ENCODE assay signal across 11 cellular contexts in the genomic region with DNA sequence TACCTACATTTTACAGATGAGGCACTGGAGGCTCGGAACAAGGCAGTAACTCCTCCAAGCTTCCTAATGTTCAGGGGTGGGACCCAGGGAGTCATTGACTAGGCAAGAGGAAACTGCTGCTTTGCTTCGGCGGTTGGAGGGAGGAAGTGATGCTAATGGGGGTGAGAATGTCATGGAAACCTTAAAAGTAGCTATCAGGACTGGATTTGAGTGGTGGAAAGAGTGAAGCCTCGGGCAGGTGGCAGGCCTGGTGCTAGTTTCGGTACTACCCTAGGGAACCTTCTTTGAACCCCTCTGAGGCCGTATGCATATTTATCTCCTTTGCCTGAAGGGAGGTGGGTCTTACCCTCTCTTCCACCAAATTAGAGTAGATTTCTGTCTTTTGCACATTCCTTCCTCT. TPM values are rescaled to one million over a fixed set of nuclear protein-coding genes. Genes with fewer than 3 reads are reported as not detected.
DNase-seq lines count a peak whose midpoint lies in the region; ATAC-seq and TF ChIP-seq lines count a peak whose summit lies in the region.
"Had no signal": no experiment of that assay in that cellular context is flagged by ENCODE, and none has a peak within 500 bp of the region (broad histone marks: within the 10 kb centered on the region; RNA-seq: fewer than 3 reads in every experiment).

No MANE protein-coding gene starts in this region.

- no TSS peak for BruUV-seq in OCI-LY7 (replicated peaks; lab: Mats Ljungman, UMichigan)

- POLR2A ChIA-PET in OCI-LY7 (lab: Charles Lee), result interaction anchor here (0.5 to 4.6 kb wide), 7 partner anchors 11 to 119 kb away, joined by 3 to 31 read pairs (median 3); partner anchors contain the start of genes ALAD and WDR31

- peaks cover 21% of the 10 kb centered on the region for H3K27me3 ChIP-seq in CD4-positive, CD25-positive, alpha-beta regulatory T cell (ENCODE audit: control insufficient read depth, insufficient read depth, low read length)
- H3K27me3 ChIP-seq in uterus, result peaks cover 3 to 14% of the 10 kb centered on the region in 2 donors

- CTCF ChIA-PET in OCI-LY7 (lab: Charles Lee; ENCODE audit: unreplicated experiment), result interaction anchor here (1.0 to 1.1 kb wide), 2 partner anchors 11 to 26 kb away, joined by 4 read pairs; partner anchors contain the start of genes HDHD3 and WDR31

- H3K9me3 ChIP-seq in CD4-positive, CD25-positive, alpha-beta regulatory T cell (ENCODE audit: control insufficient read depth in 2 of 2, low read length in 2 of 2), result no peaks in the 10 kb centered on the region
- no peaks in the 10 kb centered on the region for H3K9me3 ChIP-seq in OCI-LY7 (ENCODE audit: low read length)
- H3K9me3 ChIP-seq in uterus, result no peaks in the 10 kb centered on the region

- no peaks in the 10 kb centered on the region for H3K79me2 ChIP-seq in OCI-LY7 (ENCODE audit: insufficient read depth, low read depth, low read length)

- H3K4me1 Mint-ChIP-seq in CD4-positive, CD25-positive, alpha-beta regulatory T cell, result peaks cover 0 to 21% (median 5%) of the 10 kb centered on the region in 4 donors
- H3K4me1 Mint-ChIP-seq in central memory CD8-positive, alpha-beta T cell, result peaks cover 18% of the 10 kb centered on the region
- H3K4me1 Mint-ChIP-seq in nephron progenitor cell, result peaks cover 5% of the 10 kb centered on the region

- peak overlapping the region; percentile 63 for H3K4me2 ChIP-seq in OCI-LY7 (ENCODE audit: low read length)

- no peaks in the 10 kb centered on the region for H4K20me1 ChIP-seq in OCI-LY7 (ENCODE audit: insufficient read depth, low read length)

- H3K27ac Mint-ChIP-seq in CD4-positive, CD25-positive, alpha-beta regulatory T cell, result peak overlapping the region in 2 of 3 donors; percentile 4 to 38
- H3K27ac Mint-ChIP-seq in central memory CD8-positive, alpha-beta T cell (ENCODE audit: low read depth), result no peak overlapping the region
- H3K27ac Mint-ChIP-seq in nephron progenitor cell, result no peak overlapping the region

- no peak for TF ChIP-seq CTCF in OCI-LY7 (conservative IDR thresholded peaks at IDR 0.05; ENCODE audit: low read length)
- no peak for TF ChIP-seq CTCF in nephron progenitor cell (IDR thresholded peaks at IDR 0.05)
- no peak for TF ChIP-seq CTCF in uterus (IDR thresholded peaks at IDR 0.05)

- H3K4me3 Mint-ChIP-seq in CD4-positive, CD25-positive, alpha-beta regulatory T cell, result peak overlapping the region in 3 of 4 donors; percentile 47 to 77 (median 76)
- H3K4me3 Mint-ChIP-seq in central memory CD8-positive, alpha-beta T cell, result peak overlapping the region; percentile 82
- no peak overlapping the region for H3K4me3 Mint-ChIP-seq in nephron progenitor cell

- no peak overlapping the region for H3K27ac ChIP-seq in CD4-positive, CD25-positive, alpha-beta regulatory T cell (ENCODE audit: insufficient read depth, low read length, poor library complexity, severe bottlenecking)
- H3K27ac ChIP-seq in OCI-LY7 (ENCODE audit: low read depth, low read length, poor library complexity, severe bottlenecking), result no peak overlapping the region
- no peak overlapping the region for H3K27ac ChIP-seq in uterus

- no peak for ATAC-seq in CD4-positive, CD25-positive, alpha-beta regulatory T cell (ENCODE audit: low read depth in 2 of 2)
- ATAC-seq in GM21390 (IDR thresholded peaks at IDR 0.05; ENCODE audit: unreplicated experiment) (peak; percentile 43), GM18498 (IDR thresholded peaks at IDR 0.05; ENCODE audit: unreplicated experiment) (no peak)
- peak; percentile 57 for ATAC-seq in central memory CD8-positive, alpha-beta T cell (replicated peaks; ENCODE audit: extremely low read depth, poor library complexity, severe bottlenecking)

- no peaks in the 10 kb centered on the region for H3K36me3 ChIP-seq in CD4-positive, CD25-positive, alpha-beta regulatory T cell (ENCODE audit: control insufficient read depth, insufficient read depth, low read length)
- H3K36me3 ChIP-seq in OCI-LY7 (ENCODE audit: insufficient read depth, low read length) (no peaks in the 10 kb centered on the region), uterus (no peaks in the 10 kb centered on the region)

- no peaks in the 10 kb centered on the region for H3K9me2 ChIP-seq in OCI-LY7 (ENCODE audit: insufficient read depth, low read length)

- peaks cover 0 to 8% (median 0%) of the 10 kb centered on the region in 7 donors for H3K9me3 Mint-ChIP-seq in CD4-positive, CD25-positive, alpha-beta regulatory T cell
- no peaks in the 10 kb centered on the region for H3K9me3 Mint-ChIP-seq in central memory CD8-positive, alpha-beta T cell
- peaks cover 7% of the 10 kb centered on the region for H3K9me3 Mint-ChIP-seq in nephron progenitor cell

- peak in 1 of 3 donors; percentile 63 for DNase-seq in CD4-positive, CD25-positive, alpha-beta regulatory T cell
- DNase-seq in OCI-LY7 (ENCODE audit: low spot score) (peak; percentile 53), nephron progenitor cell (no peak), AG20443 (ENCODE audit: low spot score) (no peak), uterus (no peak)
- DNase-seq in central memory CD8-positive, alpha-beta T cell (ENCODE audit: low spot score in 2 of 2), result no peak
- DNase-seq: DMS53 had no signal

- H3K4me3 ChIP-seq in CD4-positive, CD25-positive, alpha-beta regulatory T cell (ENCODE audit: low read depth, low read length), result no peak overlapping the region
- H3K4me3 ChIP-seq in OCI-LY7 (ENCODE audit: low read depth, low read length, poor library complexity, severe bottlenecking) (no peak overlapping the region), uterus (no peak overlapping the region)

- H2AFZ ChIP-seq in OCI-LY7 (ENCODE audit: low read length), result peak overlapping the region; percentile 14; the same call in 1 of the 2 replicates

- peaks cover 38% of the 10 kb centered on the region for H3K27me3 Mint-ChIP-seq in CD4-positive, CD25-positive, alpha-beta regulatory T cell
- H3K27me3 Mint-ChIP-seq in central memory CD8-positive, alpha-beta T cell, result peaks cover 42% of the 10 kb centered on the region
- peaks cover 95% of the 10 kb centered on the region for H3K27me3 Mint-ChIP-seq in nephron progenitor cell (ENCODE audit: low read depth, poor library complexity)

- H3K4me1 ChIP-seq in CD4-positive, CD25-positive, alpha-beta regulatory T cell (ENCODE audit: control insufficient read depth, insufficient read depth, low read length, poor library complexity, severe bottlenecking), result peaks cover 16% of the 10 kb centered on the region
- H3K4me1 ChIP-seq in OCI-LY7 (ENCODE audit: insufficient read depth, low read length, poor library complexity, severe bottlenecking), result peaks cover 19% of the 10 kb centered on the region
- H3K4me1 ChIP-seq in uterus, result peaks cover 0 to 10% of the 10 kb centered on the region in 2 donors

- H3K36me3 Mint-ChIP-seq in CD4-positive, CD25-positive, alpha-beta regulatory T cell, result no peaks in the 10 kb centered on the region
- peaks cover 5% of the 10 kb centered on the region for H3K36me3 Mint-ChIP-seq in central memory CD8-positive, alpha-beta T cell (ENCODE audit: insufficient read depth)
- H3K36me3 Mint-ChIP-seq in nephron progenitor cell (ENCODE audit: low read depth), result no peaks in the 10 kb centered on the region

- intact Hi-C loops in OCI-LY7 (cut with micrococcal nuclease; ENCODE audit: unreplicated experiment), result no loop called here
- intact Hi-C loops in uterus (cut with DNase I; ENCODE audit: low total_unique reads), result no loop called here

- no peak for TF ChIP-seq POLR2A in uterus (IDR thresholded peaks at IDR 0.05)

RNA-seq across cellular contexts. Expression of gene BSPRY, which starts 1.6 kb away (rescaled TPM):
- total RNA-seq in CD4-positive, CD25-positive, alpha-beta regulatory T cell, result 0.57 TPM
- polyA plus RNA-seq in CD4-positive, CD25-positive, alpha-beta regulatory T cell, result 1 to 10 TPM in 1 of 4 donors, under 1 TPM in 3; 0.39 to 1.3 (median 0.56) TPM
- total RNA-seq in OCI-LY7 (2014; rRNA removed; shearing (Covaris generic)), result 0.54 and 1.3 TPM in 2 replicates
- total RNA-seq in OCI-LY7 (2022) (0.82 and 0.98 TPM in 2 replicates), uterus (1 to 10 TPM in 1 of 4 donors, under 1 TPM in 1, not detected in 2; 0.40 to 1.9 TPM)
- total RNA-seq: H4 had no signal

RNA-seq across cellular contexts. Expression of gene WDR31, which starts 10.9 kb away (rescaled TPM):
- total RNA-seq in CD4-positive, CD25-positive, alpha-beta regulatory T cell, result 0.22 TPM
- under 1 TPM in 3 of 4 donors, not detected in 1; 0.06 to 0.32 (median 0.16) TPM for polyA plus RNA-seq in CD4-positive, CD25-positive, alpha-beta regulatory T cell
- 0.19 and 0.54 TPM in 2 replicates for total RNA-seq in OCI-LY7 (2014; rRNA removed; shearing (Covaris generic))
- total RNA-seq in OCI-LY7 (2022) (1.2 and 1.4 TPM in 2 replicates), uterus (1 to 10 TPM in 3 of 4 donors, under 1 TPM in 1; 0.29 to 3.6 (median 2.8) TPM)

RNA-seq across cellular contexts. Expression of gene HDHD3, which starts 25.8 kb away (rescaled TPM):
- total RNA-seq in CD4-positive, CD25-positive, alpha-beta regulatory T cell, result 14.3 TPM
- polyA plus RNA-seq in CD4-positive, CD25-positive, alpha-beta regulatory T cell, result 10 to 100 TPM; 36.8 to 52.6 (median 46.5) TPM
- total RNA-seq in OCI-LY7 (2014; rRNA removed; shearing (Covaris generic)), result 11.9 and 18.1 TPM in 2 replicates
- total RNA-seq in OCI-LY7 (2022) (16.0 and 16.7 TPM in 2 replicates), uterus (10 to 100 TPM; 10.5 to 36.8 (median 20.4) TPM)

RNA-seq across cellular contexts. Expression of gene RNF183, which starts 47.8 kb away (rescaled TPM):
- total RNA-seq in CD4-positive, CD25-positive, alpha-beta regulatory T cell, result not detected
- polyA plus RNA-seq in CD4-positive, CD25-positive, alpha-beta regulatory T cell, result not detected
- not detected in 2 replicates for total RNA-seq in OCI-LY7 (2014; rRNA removed; shearing (Covaris generic))
- total RNA-seq in OCI-LY7 (2022), result not detected in 2 replicates
- total RNA-seq in uterus, result under 1 TPM in 2 of 4 donors, not detected in 2; 0.35 to 0.82 TPM
- total RNA-seq: H4, pulmonary artery endothelial cell had no signal

RNA-seq across cellular contexts. Expression of gene ALAD, which starts 50.1 kb away (rescaled TPM):
- 27.8 TPM for total RNA-seq in CD4-positive, CD25-positive, alpha-beta regulatory T cell
- 10 to 100 TPM; 20.3 to 22.4 (median 21.8) TPM for polyA plus RNA-seq in CD4-positive, CD25-positive, alpha-beta regulatory T cell
- 14.3 and 19.8 TPM in 2 replicates for total RNA-seq in OCI-LY7 (2014; rRNA removed; shearing (Covaris generic))
- total RNA-seq in OCI-LY7 (2022), result 26.3 and 26.6 TPM in 2 replicates
- total RNA-seq in uterus, result 10 to 100 TPM in 3 of 4 donors, 1 to 10 TPM in 1; 1.5 to 26.6 (median 16.1) TPM

Comparison
In these comparisons a context has a peak if more than half of its experiments do, and no peak if none do; other contexts are left out.
1. ATAC-seq: peak in GM21390 (single experiment) and central memory CD8-positive, alpha-beta T cell (single experiment); none in CD4-positive, CD25-positive, alpha-beta regulatory T cell (0 of 2) and GM18498 (single experiment).
2. H3K27ac Mint-ChIP-seq: peak in CD4-positive, CD25-positive, alpha-beta regulatory T cell (2 of 3); none in central memory CD8-positive, alpha-beta T cell (single experiment) and nephron progenitor cell (single experiment).